Comparison of ENCODE assay signal across 8 cellular contexts in the genomic region with DNA sequence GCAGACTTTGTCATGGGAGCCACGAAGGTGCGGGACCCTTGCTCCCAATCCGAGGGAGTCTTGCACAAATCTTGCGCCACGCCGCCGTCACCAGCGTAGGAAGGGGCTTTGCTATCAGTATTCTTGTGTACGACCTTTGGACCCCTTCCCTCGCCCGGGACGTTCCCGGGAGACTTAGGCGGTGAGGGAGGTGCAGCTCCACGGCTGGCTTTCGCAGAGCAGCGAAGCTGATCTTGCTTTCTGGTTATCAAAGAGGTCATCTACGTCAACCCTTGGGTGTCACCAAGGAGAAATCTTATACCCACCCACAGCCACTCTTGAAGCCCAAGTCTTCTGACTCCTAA. TPM values are rescaled to one million over a fixed set of nuclear protein-coding genes. Genes with fewer than 3 reads are reported as not detected.
DNase-seq lines count a peak whose midpoint lies in the region; ATAC-seq, FAIRE-seq and TF ChIP-seq lines count a peak whose summit lies in the region.

No MANE protein-coding gene starts in this region.

- peaks cover 28% of the 10 kb centered on the region for H3K4me1 Mint-ChIP-seq in CD14-positive monocyte

- H4K20me1 ChIP-seq in GM12878 (ENCODE audit: control insufficient read depth, insufficient read depth), result no peaks in the 10 kb centered on the region

- H2AFZ ChIP-seq in GM12878 (ENCODE audit: control insufficient read depth, low read depth, low read length), result peak overlapping the region; percentile 99

- POLR2A ChIA-PET in GM12878 (lab: Charles Lee), result interaction anchor here (1.3 to 2.1 kb wide), 2 partner anchors 10 to 12 kb away, joined by 3 to 12 read pairs; partner anchors contain the start of gene DNAJB1

- peaks cover 0 to 4% (median 0%) of the 10 kb centered on the region in 7 donors for H3K9me3 Mint-ChIP-seq in CD14-positive monocyte

- peak overlapping the region; percentile 87 to 94 for H3K4me3 Mint-ChIP-seq in CD14-positive monocyte

- H3K4me1 ChIP-seq in HUES64 (ENCODE audit: insufficient read depth, low read length) (0 out of 2 replicates have a peak, but pooled peaks cover 7% of the 10 kb centered on the region), GM12878 (ENCODE audit: control insufficient read depth, insufficient read depth, low read length) (peaks cover 5% of the 10 kb centered on the region; the same call in 1 of the 2 replicates), testis (peaks cover 24% of the 10 kb centered on the region)

- H3K27ac ChIP-seq in HUES64 (ENCODE audit: low read depth, low read length) (peak overlapping the region; percentile 56), GM12878 (ENCODE audit: control insufficient read depth, insufficient read depth) (peak overlapping the region; percentile 80), testis (peak overlapping the region; percentile 85 to 94)

- no peaks in the 10 kb centered on the region for H3K36me3 ChIP-seq in HUES64 (ENCODE audit: insufficient read depth, low read length)
- peaks cover 0 to 5% of the 10 kb centered on the region in 2 experiments; a peak in 1 of 4 replicates for H3K36me3 ChIP-seq in GM12878 (ENCODE audit: control insufficient read depth in 2 of 2, insufficient read depth in 2 of 2, low read length in 1 of 2)
- no peaks in the 10 kb centered on the region for H3K36me3 ChIP-seq in testis (ENCODE audit: low read depth, missing control alignments)

- ATAC-seq in GM12878 (peak; percentile 21), left colon (peak; percentile 57), GM21717 (IDR thresholded peaks at IDR 0.05; ENCODE audit: unreplicated experiment) (no peak)

- CTCF ChIA-PET in GM12878 (lab: Yijun Ruan, JAX), result interaction anchor here (1.4 kb wide), 1 partner anchor 12 kb away, joined by 5 read pairs; the partner anchor contains the start of gene DNAJB1

- 2% methylated on average over 18 of the region's 18 CpGs for WGBS in HUES64
- 0% methylated on average over 18 of the region's 18 CpGs for WGBS in GM12878 (ENCODE audit: insufficient coverage, insufficient replicate concordance, low lambda C conversion rate, missing lambda C conversion rate)
- 0 to 1% methylated on average over 10 to 18 of the region's 18 CpGs for WGBS in testis, 2 donors

- no peak for TF ChIP-seq POLR2A in GM12878 (IDR thresholded peaks at IDR 0.05; ENCODE audit: low read depth, low read length)
- no peak for TF ChIP-seq POLR2A in testis (IDR thresholded peaks at IDR 0.05)

- in situ Hi-C loops in GM12878 (cut with MboI), result no loop called here

- DNase-seq in CD14-positive monocyte (ENCODE audit: low spot score) (no peak), GM12878 (ENCODE audit: low read depth, low spot score) (no peak), left colon (peak in 1 of 2 donors; percentile 77), testis (peak; percentile 43), NCI-H2171 treated with DMSO at 0.1 percent for 48 hours (lab: John Stamatoyannopoulos, UW) (no peak)
- no peak for DNase-seq in stimulated activated CD4-positive, alpha-beta T cell treated with anti-CD3 and anti-CD28 coated beads, Interleukin-1b, Interleukin-23, amount 100 ng/mL, for 48 hours

- H3K27me3 Mint-ChIP-seq in CD14-positive monocyte (ENCODE audit: low read depth in 3 of 3), result no peaks in the 10 kb centered on the region

- peak overlapping the region; percentile 84 for H3K9ac ChIP-seq in HUES64 (ENCODE audit: low read depth, low read length)
- peak overlapping the region; percentile 79 for H3K9ac ChIP-seq in GM12878 (ENCODE audit: control insufficient read depth, insufficient read depth, low read length)

- no TSS peak for BruUV-seq in GM12878 (replicated peaks; lab: Mats Ljungman, UMichigan)

- no peak for TF ChIP-seq RAD21 in GM12878 (IDR thresholded peaks at IDR 0.05; ENCODE audit: insufficient read depth, low read depth, low read length)

- intact Hi-C loops in CD14-positive monocyte (cut with micrococcal nuclease), result loop anchor here in 1 of 2 donors (5.0 kb wide), 1 partner anchor 33 kb away; the partner anchor contains the start of gene GIPC1
- intact Hi-C loops in GM12878 (cut with micrococcal nuclease; ENCODE audit: unreplicated experiment), result no loop called here
- intact Hi-C loops in left colon (cut with DNase I, micrococcal nuclease), result no loop called here
- intact Hi-C loops in testis (cut with DNase I; ENCODE audit: low total_unique reads), result no loop called here

- no peaks in the 10 kb centered on the region for H3K27me3 ChIP-seq in HUES64 (ENCODE audit: insufficient read depth, low read length)
- no peaks in the 10 kb centered on the region for H3K27me3 ChIP-seq in GM12878 (replicated peaks in 1 of 2; ENCODE audit: control insufficient read depth in 2 of 2, insufficient read depth in 2 of 2, low read length in 1 of 2)
- H3K27me3 ChIP-seq in testis, result no peaks in the 10 kb centered on the region

- H3K4me3 ChIP-seq in HUES64 (ENCODE audit: low read length) (peak overlapping the region; percentile 81), GM12878 (peak overlapping the region; percentile 79), testis (peak overlapping the region; percentile 66 to 74)

- H3K9me3 ChIP-seq in HUES64 (ENCODE audit: insufficient read depth, low read depth, low read length), result no peaks in the 10 kb centered on the region
- H3K9me3 ChIP-seq in GM12878 (replicated peaks; ENCODE audit: control insufficient read depth, insufficient read depth, low read length), result no peaks in the 10 kb centered on the region
- no peaks in the 10 kb centered on the region for H3K9me3 ChIP-seq in testis

- no peak for TF ChIP-seq EP300 in GM12878 (IDR thresholded peaks at IDR 0.05; ENCODE audit: borderline replicate concordance in 1 of 2, control insufficient read depth in 1 of 2, low read depth in 2 of 2, low read length in 2 of 2)

- peak overlapping the region; percentile 95 to 99 (median 95) for H3K27ac Mint-ChIP-seq in CD14-positive monocyte

- H3K4me2 ChIP-seq in GM12878 (ENCODE audit: control insufficient read depth, insufficient read depth), result peak overlapping the region; percentile 66

- H3K36me3 Mint-ChIP-seq in CD14-positive monocyte, result peaks cover 2 to 7% of the 10 kb centered on the region in 2 donors

- TF ChIP-seq CTCF in CD14-positive monocyte (IDR thresholded peaks at IDR 0.05), result no peak
- TF ChIP-seq CTCF in GM12878 (IDR thresholded peaks at IDR 0.05 in 2 of 3, conservative IDR thresholded peaks at IDR 0.05 in 1 of 3; ENCODE audit: control insufficient read depth in 2 of 3, extremely low read depth in 1 of 3, insufficient read depth in 1 of 3, low read depth in 3 of 3, low read length in 3 of 3), result no peak
- TF ChIP-seq CTCF in testis (IDR thresholded peaks at IDR 0.05), result no peak

- RAD21 ChIA-PET in GM12878 (lab: Charles Lee; ENCODE audit: unreplicated experiment), result no interaction called here

- SMC1A ChIA-PET in GM12878 (lab: Charles Lee; ENCODE audit: uncharacterized antibody, unreplicated experiment), result interaction anchor here (1.0 kb wide), 1 partner anchor 27 kb away, joined by 3 read pairs; no protein-coding TSS in a partner anchor

- FAIRE-seq in GM12878 (lab: Jason Lieb, UNC), result no peak

- peaks cover 16% of the 10 kb centered on the region for H3K79me2 ChIP-seq in GM12878 (ENCODE audit: control insufficient read depth, insufficient read depth, low read length)

RNA-seq across cellular contexts. Expression of gene TECR, which starts 0.6 kb away (rescaled TPM):
- polyA plus RNA-seq in CD14-positive monocyte, result 10 to 100 TPM; 76.7 to 79.6 TPM
- polyA plus RNA-seq in HUES64 (2013, experiment 1 of 2), result 87.7 TPM
- polyA plus RNA-seq in HUES64 (2013, experiment 2 of 2), result 95.2 TPM
- 31.1 and 32.1 TPM in 2 replicates for total RNA-seq in GM12878 (2013; cell fraction: nucleolus; rRNA removed)
- total RNA-seq in GM12878 (2014; rRNA removed), result 54.0 and 70.3 TPM in 2 replicates
- total RNA-seq in GM12878 (2014; rRNA removed; fragmentation: Illumina TruSeq; extraction: Trizol), result 36.3 TPM in 2 replicates
- total RNA-seq in GM12878 (2021), result 86.1 and 92.0 TPM in 2 replicates
- 27.9 TPM for polyA plus RNA-seq in GM12878 (2011; ENCODE audit: low read depth)
- polyA plus RNA-seq in GM12878 (2011; rRNA removed), result 12.0 and 37.4 TPM in 2 replicates
- 56.8 and 68.9 TPM in 2 replicates for polyA plus RNA-seq in GM12878 (2011; cell fraction: cytosol; rRNA removed)
- 130 and 132 TPM in 2 replicates for polyA plus RNA-seq in GM12878 (2011; cell fraction: nucleus; rRNA removed)
- 62.6 and 65.3 TPM in 2 replicates for polyA plus RNA-seq in GM12878 (2012)
- polyA plus RNA-seq in GM12878 (2014; fragmentation: Illumina TruSeq; extraction: Trizol), result 27.2 and 65.9 TPM in 2 replicates
- polyA plus RNA-seq in GM12878 (2014; fragmentation: Nextera tagmentation; extraction: Ambion mirVana), result 10 to 100 TPM in 1 of 2 experiments, 1 to 10 TPM in 1; 9.6 to 23.9 TPM
- 62.5 and 83.3 TPM in 2 replicates for polyA plus RNA-seq in GM12878 (2014; rRNA removed)
- 100 to 1,000 TPM; 148 to 157 TPM for polyA plus RNA-seq in GM12878 (2016; fragmentation: Nextera tagmentation; extraction: Ambion mirVana)
- 38.9 and 62.4 TPM in 2 replicates for polyA minus RNA-seq in GM12878 (2011; rRNA and poly(A)+ RNA removed)
- 55.6 and 60.3 TPM in 2 replicates for polyA minus RNA-seq in GM12878 (2011; cell fraction: cytosol; rRNA and poly(A)+ RNA removed)
- 27.8 and 41.1 TPM in 2 replicates for polyA minus RNA-seq in GM12878 (2011; cell fraction: nucleus; rRNA and poly(A)+ RNA removed)
- 100 to 1,000 TPM; 119 to 161 TPM for total RNA-seq in left colon
- 100 to 1,000 TPM; 164 to 192 TPM for total RNA-seq in testis
- polyA plus RNA-seq in testis (ENCODE audit: insufficient read depth, low read depth, low replicate concordance), result 418 TPM

RNA-seq across cellular contexts. Expression of gene DNAJB1, which starts 11.8 kb away (rescaled TPM):
- polyA plus RNA-seq in CD14-positive monocyte (10 to 100 TPM; 59.3 to 70.9 TPM), GM12878 (2011; rRNA removed) (36.8 and 45.7 TPM in 2 replicates), GM12878 (2014; fragmentation: Illumina TruSeq; extraction: Trizol) (34.9 and 38.0 TPM in 2 replicates), GM12878 (2014; fragmentation: Nextera tagmentation; extraction: Ambion mirVana) (1 to 10 TPM; 4.8 to 8.3 TPM), GM12878 (2014; rRNA removed) (31.6 and 31.9 TPM in 2 replicates), GM12878 (2016; fragmentation: Nextera tagmentation; extraction: Ambion mirVana) (10 to 100 TPM; 62.3 to 65.8 TPM), testis (ENCODE audit: insufficient read depth, low read depth, low replicate concordance) (386 TPM)
- polyA plus RNA-seq in HUES64 (2013, experiment 1 of 2), result 51.3 TPM
- polyA plus RNA-seq in HUES64 (2013, experiment 2 of 2), result 46.2 TPM
- 20.5 and 21.0 TPM in 2 replicates for total RNA-seq in GM12878 (2013; cell fraction: nucleolus; rRNA removed)
- total RNA-seq in GM12878 (2014; rRNA removed) (27.2 and 27.9 TPM in 2 replicates), GM12878 (2014; rRNA removed; fragmentation: Illumina TruSeq; extraction: Trizol) (24.7 and 26.3 TPM in 2 replicates), GM12878 (2021) (39.4 and 40.8 TPM in 2 replicates), left colon (100 to 1,000 TPM; 122 to 123 TPM), testis (100 to 1,000 TPM; 185 to 245 TPM)
- polyA plus RNA-seq in GM12878 (2011; ENCODE audit: low read depth), result 16.0 TPM
- polyA plus RNA-seq in GM12878 (2011; cell fraction: cytosol; rRNA removed), result 45.8 and 48.4 TPM in 2 replicates
- 31.8 and 33.9 TPM in 2 replicates for polyA plus RNA-seq in GM12878 (2011; cell fraction: nucleus; rRNA removed)
- polyA plus RNA-seq in GM12878 (2012), result 24.2 and 28.9 TPM in 2 replicates
- polyA minus RNA-seq in GM12878 (2011; rRNA and poly(A)+ RNA removed), result 40.0 and 44.6 TPM in 2 replicates
- 11.1 and 16.1 TPM in 2 replicates for polyA minus RNA-seq in GM12878 (2011; cell fraction: cytosol; rRNA and poly(A)+ RNA removed)
- 15.0 and 18.5 TPM in 2 replicates for polyA minus RNA-seq in GM12878 (2011; cell fraction: nucleus; rRNA and poly(A)+ RNA removed)

RNA-seq across cellular contexts. Expression of gene GIPC1, which starts 34.0 kb away (rescaled TPM):
- polyA plus RNA-seq in CD14-positive monocyte (1 to 10 TPM; 4.8 to 6.2 TPM), GM12878 (2011; rRNA removed) (6.4 and 11.2 TPM in 2 replicates), GM12878 (2014; fragmentation: Illumina TruSeq; extraction: Trizol) (1.0 and 5.0 TPM in 2 replicates), GM12878 (2014; fragmentation: Nextera tagmentation; extraction: Ambion mirVana) (1 to 10 TPM in 1 of 2 experiments, under 1 TPM in 1; 0.47 to 1.0 TPM), GM12878 (2014; rRNA removed) (21.4 and 24.1 TPM in 2 replicates), GM12878 (2016; fragmentation: Nextera tagmentation; extraction: Ambion mirVana) (10 to 100 TPM; 15.9 to 18.0 TPM), testis (ENCODE audit: insufficient read depth, low read depth, low replicate concordance) (47.8 TPM)
- polyA plus RNA-seq in HUES64 (2013, experiment 1 of 2), result 48.3 TPM
- 46.0 TPM for polyA plus RNA-seq in HUES64 (2013, experiment 2 of 2)
- 6.6 and 6.9 TPM in 2 replicates for total RNA-seq in GM12878 (2013; cell fraction: nucleolus; rRNA removed)
- total RNA-seq in GM12878 (2014; rRNA removed) (23.4 and 24.1 TPM in 2 replicates), GM12878 (2014; rRNA removed; fragmentation: Illumina TruSeq; extraction: Trizol) (7.0 and 11.3 TPM in 2 replicates), GM12878 (2021) (19.9 and 21.2 TPM in 2 replicates), left colon (100 to 1,000 TPM; 310 to 395 TPM), testis (10 to 100 TPM; 55.0 to 57.5 TPM)
- polyA plus RNA-seq in GM12878 (2011; ENCODE audit: low read depth), result 4.5 TPM
- 13.5 and 21.3 TPM in 2 replicates for polyA plus RNA-seq in GM12878 (2011; cell fraction: cytosol; rRNA removed)
- 11.9 and 15.0 TPM in 2 replicates for polyA plus RNA-seq in GM12878 (2011; cell fraction: nucleus; rRNA removed)
- polyA plus RNA-seq in GM12878 (2012), result 11.9 and 12.5 TPM in 2 replicates
- polyA minus RNA-seq in GM12878 (2011; rRNA and poly(A)+ RNA removed), result 4.3 and 6.5 TPM in 2 replicates
- 27.1 and 42.4 TPM in 2 replicates for polyA minus RNA-seq in GM12878 (2011; cell fraction: cytosol; rRNA and poly(A)+ RNA removed)
- 4.0 and 8.5 TPM in 2 replicates for polyA minus RNA-seq in GM12878 (2011; cell fraction: nucleus; rRNA and poly(A)+ RNA removed)

RNA-seq across cellular contexts. Expression of gene NDUFB7, which starts 41.9 kb away (rescaled TPM):
- 100 to 1,000 TPM; 204 to 313 TPM for polyA plus RNA-seq in CD14-positive monocyte
- polyA plus RNA-seq in HUES64 (2013, experiment 1 of 2), result 132 TPM
- 143 TPM for polyA plus RNA-seq in HUES64 (2013, experiment 2 of 2)
- total RNA-seq in GM12878 (2013; cell fraction: nucleolus; rRNA removed), result 10.7 and 13.1 TPM in 2 replicates
- 366 and 434 TPM in 2 replicates for total RNA-seq in GM12878 (2014; rRNA removed)
- total RNA-seq in GM12878 (2014; rRNA removed; fragmentation: Illumina TruSeq; extraction: Trizol), result 76.1 and 95.5 TPM in 2 replicates
- 220 and 223 TPM in 2 replicates for total RNA-seq in GM12878 (2021)
- 28.6 TPM for polyA plus RNA-seq in GM12878 (2011; ENCODE audit: low read depth)
- polyA plus RNA-seq in GM12878 (2011; rRNA removed), result 36.6 and 145 TPM in 2 replicates
- polyA plus RNA-seq in GM12878 (2011; cell fraction: cytosol; rRNA removed), result 315 and 605 TPM in 2 replicates
- 183 and 221 TPM in 2 replicates for polyA plus RNA-seq in GM12878 (2011; cell fraction: nucleus; rRNA removed)
- 141 and 142 TPM in 2 replicates for polyA plus RNA-seq in GM12878 (2012)
- polyA plus RNA-seq in GM12878 (2014; fragmentation: Illumina TruSeq; extraction: Trizol), result 1.2 and 20.2 TPM in 2 replicates
- polyA plus RNA-seq in GM12878 (2014; fragmentation: Nextera tagmentation; extraction: Ambion mirVana), result 10 to 100 TPM; 14.6 to 72.4 TPM
- 480 and 530 TPM in 2 replicates for polyA plus RNA-seq in GM12878 (2014; rRNA removed)
- polyA plus RNA-seq in GM12878 (2016; fragmentation: Nextera tagmentation; extraction: Ambion mirVana), result 100 to 1,000 TPM; 415 to 425 TPM
- polyA minus RNA-seq in GM12878 (2011; rRNA and poly(A)+ RNA removed), result 30.6 and 79.5 TPM in 2 replicates
- 49.7 and 52.9 TPM in 2 replicates for polyA minus RNA-seq in GM12878 (2011; cell fraction: cytosol; rRNA and poly(A)+ RNA removed)
- polyA minus RNA-seq in GM12878 (2011; cell fraction: nucleus; rRNA and poly(A)+ RNA removed), result 19.3 and 21.0 TPM in 2 replicates
- total RNA-seq in left colon, result 100 to 1,000 TPM; 228 to 299 TPM
- total RNA-seq in testis, result 100 to 1,000 TPM; 389 to 493 TPM
- 259 TPM for polyA plus RNA-seq in testis (ENCODE audit: insufficient read depth, low read depth, low replicate concordance)

RNA-seq across cellular contexts. Expression of gene CLEC17A, which starts 52.9 kb away (rescaled TPM):
- polyA plus RNA-seq in CD14-positive monocyte, result 1 to 10 TPM in 1 of 2 donors, under 1 TPM in 1; 0.62 to 3.4 TPM
- not detected for polyA plus RNA-seq in HUES64 (2013, experiment 1 of 2)
- polyA plus RNA-seq in HUES64 (2013, experiment 2 of 2), result not detected
- 178 and 204 TPM in 2 replicates for total RNA-seq in GM12878 (2013; cell fraction: nucleolus; rRNA removed)
- 124 and 147 TPM in 2 replicates for total RNA-seq in GM12878 (2014; rRNA removed)
- total RNA-seq in GM12878 (2014; rRNA removed; fragmentation: Illumina TruSeq; extraction: Trizol), result 109 and 116 TPM in 2 replicates
- total RNA-seq in GM12878 (2021), result 99.0 and 105 TPM in 2 replicates
- 43.1 TPM for polyA plus RNA-seq in GM12878 (2011; ENCODE audit: low read depth)
- polyA plus RNA-seq in GM12878 (2011; rRNA removed), result 92.7 and 131 TPM in 2 replicates
- polyA plus RNA-seq in GM12878 (2011; cell fraction: cytosol; rRNA removed), result 118 and 151 TPM in 2 replicates
- polyA plus RNA-seq in GM12878 (2011; cell fraction: nucleus; rRNA removed), result 93.3 and 106 TPM in 2 replicates
- 48.7 and 56.3 TPM in 2 replicates for polyA plus RNA-seq in GM12878 (2012)
- polyA plus RNA-seq in GM12878 (2014; fragmentation: Illumina TruSeq; extraction: Trizol), result 95.7 and 106 TPM in 2 replicates
- 10 to 100 TPM; 12.9 to 14.9 TPM for polyA plus RNA-seq in GM12878 (2014; fragmentation: Nextera tagmentation; extraction: Ambion mirVana)
- 101 and 102 TPM in 2 replicates for polyA plus RNA-seq in GM12878 (2014; rRNA removed)
- polyA plus RNA-seq in GM12878 (2016; fragmentation: Nextera tagmentation; extraction: Ambion mirVana), result 10 to 100 TPM; 46.4 to 54.3 TPM
- 215 and 263 TPM in 2 replicates for polyA minus RNA-seq in GM12878 (2011; rRNA and poly(A)+ RNA removed)
- polyA minus RNA-seq in GM12878 (2011; cell fraction: cytosol; rRNA and poly(A)+ RNA removed), result 40.0 and 52.2 TPM in 2 replicates
- 30.3 and 34.0 TPM in 2 replicates for polyA minus RNA-seq in GM12878 (2011; cell fraction: nucleus; rRNA and poly(A)+ RNA removed)
- under 1 TPM; 0.15 to 0.36 TPM for total RNA-seq in left colon
- 1 to 10 TPM in 1 of 2 donors, under 1 TPM in 1; 0.56 to 1.3 TPM for total RNA-seq in testis
- 1.4 TPM for polyA plus RNA-seq in testis (ENCODE audit: insufficient read depth, low read depth, low replicate concordance)

Comparison
In these comparisons a context has a peak if more than half of its experiments do, and no peak if none do; other contexts are left out.
1. RNA of gene GIPC1, which starts 34.0 kb away (total RNA-seq): 310 to 395 TPM in left colon; 55.0 to 57.5 TPM in testis and 6.6 to 24.1 TPM in GM12878; every median in the first group is over 4 times any median in the second.
2. Peak in every context shown above with its lines, with median percentiles within 50 percentile points of each other: H3K27ac ChIP-seq and H3K4me3 ChIP-seq.